13 cellular contexts compared by ENCODE assay signal in genomic region chr10:24849537-24850299, GRCh38.
DNase-seq lines count a peak whose midpoint lies in the region; ATAC-seq and TF ChIP-seq lines count a peak whose summit lies in the region.
"Had no signal": no experiment of that assay in that cellular context is flagged by ENCODE, and none has a peak within 500 bp of the region (broad histone marks: within the 10 kb centered on the region; RNA-seq: fewer than 3 reads in every experiment).

No MANE protein-coding gene starts in this region.

- no peak overlapping the region for H3K27ac ChIP-seq in breast epithelium
- peak overlapping the region; percentile 37 for H3K27ac ChIP-seq in lower lobe of right lung
- no peak overlapping the region for H3K27ac ChIP-seq in CD4-positive, alpha-beta T cell (ENCODE audit: low read depth, low read length)

- intact Hi-C loops in MCF 10A (cut with micrococcal nuclease): no loop called here
- intact Hi-C loops in breast epithelium (cut with DNase I; ENCODE audit: low total_unique reads): no loop called here
- intact Hi-C loops in lower lobe of right lung (cut with DNase I): no loop called here
- intact Hi-C loops in CD4-positive, alpha-beta T cell (cut with DNase I, micrococcal nuclease): no loop called here

- H3K4me1 ChIP-seq in breast epithelium: no peaks in the 10 kb centered on the region
- no peaks in the 10 kb centered on the region for H3K4me1 ChIP-seq in lower lobe of right lung

- H3K27me3 Mint-ChIP-seq in MCF 10A (ENCODE audit: insufficient read depth, unreplicated experiment): no peaks in the 10 kb centered on the region
- H3K27me3 Mint-ChIP-seq in CD4-positive, alpha-beta T cell: no peaks in the 10 kb centered on the region

- H3K9me3 Mint-ChIP-seq in MCF 10A (ENCODE audit: unreplicated experiment): no peaks in the 10 kb centered on the region
- H3K9me3 Mint-ChIP-seq in CD4-positive, alpha-beta T cell: no peaks in the 10 kb centered on the region
- H3K9me3 Mint-ChIP-seq: immature natural killer cell; T-helper 1 cell treated with Interleukin-12 subunit alpha and Interleukin-12 subunit beta and Interleukin-4 antibody, amounts not matched to agents 30 μg/mL and 1 μg/mL, for 36 hours had no signal

- H3K4me3 ChIP-seq in breast epithelium: no peak overlapping the region
- peak overlapping the region; percentile 14 for H3K4me3 ChIP-seq in lower lobe of right lung
- H3K4me3 ChIP-seq: MG63 had no signal

- no peak for TF ChIP-seq POLR2A in breast epithelium (IDR thresholded peaks at IDR 0.05)

- H3K4me1 Mint-ChIP-seq in MCF 10A (ENCODE audit: insufficient read depth, unreplicated experiment): peaks cover 27% of the 10 kb centered on the region
- peaks cover 12% of the 10 kb centered on the region for H3K4me1 Mint-ChIP-seq in CD4-positive, alpha-beta T cell (ENCODE audit: low read depth)
- H3K4me1 Mint-ChIP-seq: immature natural killer cell had no signal

- POLR2A ChIA-PET in MCF 10A (lab: Yijun Ruan, JAX): interaction anchor here (0.7 to 1.9 kb wide), 9 partner anchors 16 to 207 kb away, joined by 3 to 9 read pairs (median 3); partner anchors contain the start of gene ARHGAP21
- POLR2A ChIA-PET in CD4-positive, alpha-beta T cell (lab: Charles Lee): interaction anchor here (0.6 to 1.3 kb wide), 2 partner anchors 12 to 120 kb away, joined by 3 read pairs; no protein-coding TSS in a partner anchor

- BruUV-seq in MCF 10A (replicated peaks; lab: Mats Ljungman, UMichigan): no TSS peak

- H3K36me3 Mint-ChIP-seq in MCF 10A (ENCODE audit: insufficient read depth, unreplicated experiment): no peaks in the 10 kb centered on the region
- H3K36me3 Mint-ChIP-seq in CD4-positive, alpha-beta T cell (ENCODE audit: low read depth): no peaks in the 10 kb centered on the region

- H3K27me3 ChIP-seq in breast epithelium (no peaks in the 10 kb centered on the region), lower lobe of right lung (ENCODE audit: low read depth) (no peaks in the 10 kb centered on the region)
- H3K27me3 ChIP-seq in CD4-positive, alpha-beta T cell (ENCODE audit: control insufficient read depth, insufficient read depth, low read length): no peaks in the 10 kb centered on the region
- H3K27me3 ChIP-seq: MG63 had no signal

- H3K9me3 ChIP-seq in breast epithelium: no peaks in the 10 kb centered on the region
- H3K9me3 ChIP-seq in lower lobe of right lung: no peaks in the 10 kb centered on the region
- H3K9me3 ChIP-seq in CD4-positive, alpha-beta T cell (ENCODE audit: control insufficient read depth, low read length): no peaks in the 10 kb centered on the region
- H3K9me3 ChIP-seq: MG63 had no signal

- DNase-seq in MCF 10A (ENCODE audit: unreplicated experiment) (peak; percentile 56), breast epithelium (ENCODE audit: low spot score in 2 of 2) (no peak), brain pericyte (ENCODE audit: low read depth, low spot score) (peak; percentile 77), lower lobe of right lung (no peak), DMS 273 (lab: John Stamatoyannopoulos, UW; ENCODE audit: unreplicated experiment) (no peak), SKM-1 treated with dmso at 0.1 percent for 144 hours (lab: John Stamatoyannopoulos, UW; ENCODE audit: unreplicated experiment) (no peak)
- DNase-seq in CD4-positive, alpha-beta T cell: no peak
- DNase-seq in stimulated activated naive CD4-positive, alpha-beta T cell (lab: John Stamatoyannopoulos, UW): no peak
- DNase-seq: DND-41, immature natural killer cell, MG63, NCI-H526 treated with DMSO at 0.1 percent for 48 hours had no signal

- peak overlapping the region; percentile 43 for H3K4me3 Mint-ChIP-seq in MCF 10A (ENCODE audit: unreplicated experiment)
- H3K4me3 Mint-ChIP-seq in CD4-positive, alpha-beta T cell: no peak overlapping the region
- H3K4me3 Mint-ChIP-seq: immature natural killer cell; T-helper 1 cell treated with Interleukin-12 subunit alpha and Interleukin-12 subunit beta and Interleukin-4 antibody, amounts not matched to agents 30 μg/mL and 1 μg/mL, for 36 hours had no signal

- H3K27ac Mint-ChIP-seq in MCF 10A (ENCODE audit: low read depth, unreplicated experiment): peak overlapping the region; percentile 69
- H3K27ac Mint-ChIP-seq in CD4-positive, alpha-beta T cell: no peak overlapping the region
- H3K27ac Mint-ChIP-seq: immature natural killer cell; T-helper 1 cell treated with Interleukin-12 subunit alpha and Interleukin-12 subunit beta and Interleukin-4 antibody, amounts not matched to agents 30 μg/mL and 1 μg/mL, for 36 hours had no signal

- TF ChIP-seq CTCF in MCF 10A (IDR thresholded peaks at IDR 0.05; ENCODE audit: unreplicated experiment) (no peak), breast epithelium (IDR thresholded peaks at IDR 0.05) (no peak), lower lobe of right lung (IDR thresholded peaks at IDR 0.05) (no peak)
- no peak for TF ChIP-seq CTCF in CD4-positive, alpha-beta T cell (IDR thresholded peaks at IDR 0.05)

- CTCF ChIA-PET in MCF 10A (lab: Yijun Ruan, JAX): interaction anchor here (0.9 to 2.0 kb wide), 6 partner anchors 16 to 231 kb away, joined by 3 to 7 read pairs (median 4); no protein-coding TSS in a partner anchor
- CTCF ChIA-PET in CD4-positive, alpha-beta T cell (lab: Charles Lee): no interaction called here

- peak; percentile 49 to 90 for ATAC-seq in lower lobe of right lung
- no peak for ATAC-seq in CD4-positive, alpha-beta T cell (ENCODE audit: poor library complexity)

- H3K36me3 ChIP-seq in breast epithelium (no peaks in the 10 kb centered on the region), lower lobe of right lung (no peaks in the 10 kb centered on the region)
- H3K36me3 ChIP-seq: MG63 had no signal

Comparison
In these comparisons a context has a peak if more than half of its experiments do, and no peak if none do; other contexts are left out.
1. DNase-seq: peak in MCF 10A (single experiment) and brain pericyte (single experiment); none in breast epithelium (0 of 2), lower lobe of right lung (single experiment), CD4-positive, alpha-beta T cell (0 of 10), DMS 273 (single experiment), stimulated activated naive CD4-positive, alpha-beta T cell (0 of 6) and SKM-1 treated with dmso at 0.1 percent for 144 hours (single experiment).